In genomic region chrX:24466025-24466424, GRCh38 we compare ENCODE assay signal across 8 cellular contexts. TPM values are rescaled to one million over a fixed set of nuclear protein-coding genes. Genes with fewer than 3 reads are reported as not detected.
DNase-seq lines count a peak whose midpoint lies in the region; ATAC-seq, FAIRE-seq and TF ChIP-seq lines count a peak whose summit lies in the region.

No MANE protein-coding gene starts in this region.

- H3K56ac ChIP-seq in H9 (ENCODE audit: insufficient read length, low read depth, low read length): no peak overlapping the region

- TF ChIP-seq RAD21 in A549 (conservative IDR thresholded peaks at IDR 0.05 in 1 of 2, IDR thresholded peaks at IDR 0.05 in 1 of 2): no peak

- TF ChIP-seq EP300 in A549 (IDR thresholded peaks at IDR 0.05): no peak

- H2AK5ac ChIP-seq in H9 (ENCODE audit: insufficient read length, low read length): no peak overlapping the region

- no peak overlapping the region for H2BK15ac ChIP-seq in H9 (ENCODE audit: low read depth, low read length)

- H3K9ac ChIP-seq in H9 (ENCODE audit: extremely low read depth, insufficient read length, low read length): peak overlapping the region; percentile 51

- TF ChIP-seq POLR2A in A549 (IDR thresholded peaks at IDR 0.05; ENCODE audit: low read length): no peak

- TF ChIP-seq CTCF in A549 (IDR thresholded peaks at IDR 0.05) (no peak), H9 (conservative IDR thresholded peaks at IDR 0.05) (no peak), brain (conservative IDR thresholded peaks at IDR 0.05) (no peak)

- H3K27ac ChIP-seq in A549 (peak overlapping the region in 1 of 2 experiments; percentile 92; a peak in 1 of 6 replicates), H9 (ENCODE audit: insufficient read length, low read depth, low read length) (no peak overlapping the region)
- peak overlapping the region; percentile 92 for H3K27ac ChIP-seq in naive thymus-derived CD4-positive, alpha-beta T cell (ENCODE audit: low read depth, low read length)

- H3K4ac ChIP-seq in H9 (ENCODE audit: low read depth, low read length): no peak overlapping the region

- no peak overlapping the region for H2BK12ac ChIP-seq in H9 (ENCODE audit: insufficient read length, low read depth, low read length)

- intact Hi-C loops in naive thymus-derived CD4-positive, alpha-beta T cell (cut with micrococcal nuclease): loop anchor here (1.0 to 5.0 kb wide), 6 partner anchors 32 to 799 kb away; partner anchors contain the start of genes APOO (in 1 of the 2), CXorf58 (in 1 of the 2), POLA1 (in 1 of the 2) and PRDX4 (in 1 of the 2)

- H4K20me1 ChIP-seq in H9 (ENCODE audit: control insufficient read depth, insufficient read depth, insufficient read length): no peaks in the 10 kb centered on the region

- H3K18ac ChIP-seq in H9 (ENCODE audit: insufficient read length, low read depth, low read length): no peak overlapping the region

- no peak overlapping the region for H2BK5ac ChIP-seq in H9 (ENCODE audit: insufficient read length, low read length)

- no peak overlapping the region for H2BK20ac ChIP-seq in H9 (ENCODE audit: low read depth, low read length, poor library complexity, severe bottlenecking)

- POLR2A ChIA-PET in A549 (lab: Yijun Ruan, JAX): no interaction called here
- POLR2A ChIA-PET in naive thymus-derived CD4-positive, alpha-beta T cell (lab: Charles Lee): interaction anchor here (1.2 to 8.4 kb wide), 6 partner anchors 10 to 70 kb away, joined by 3 to 110 read pairs (median 7); no protein-coding TSS in a partner anchor

- H3K4me1 Mint-ChIP-seq in H9 (peaks cover 28 to 39% of the 10 kb centered on the region in 2 experiments), brain (peaks cover 56% of the 10 kb centered on the region)
- H3K4me1 Mint-ChIP-seq in naive thymus-derived CD4-positive, alpha-beta T cell: peaks cover 11 to 46% (median 43%) of the 10 kb centered on the region in 7 donors

- H3K4me1 ChIP-seq in A549: 0 out of 3 replicates have a peak, but pooled peaks cover 5% of the 10 kb centered on the region
- peaks cover 4% of the 10 kb centered on the region; the same call in 1 of the 2 replicates for H3K4me1 ChIP-seq in H9 (ENCODE audit: insufficient read depth, low read length)
- peaks cover 14 to 24% of the 10 kb centered on the region in 2 donors for H3K4me1 ChIP-seq in naive thymus-derived CD4-positive, alpha-beta T cell (ENCODE audit: control insufficient read depth in 2 of 2, insufficient read depth in 2 of 2, low read length in 2 of 2)

- H3K27me3 Mint-ChIP-seq in H9 (ENCODE audit: low read depth) (peaks cover 2% of the 10 kb centered on the region), brain (peaks cover 13% of the 10 kb centered on the region)
- no peaks in the 10 kb centered on the region for H3K27me3 Mint-ChIP-seq in naive thymus-derived CD4-positive, alpha-beta T cell

- CTCF ChIA-PET in A549 (lab: Yijun Ruan, JAX): interaction anchor here (1.6 to 2.9 kb wide), 2 partner anchors 33 to 69 kb away, joined by 4 to 15 read pairs; no protein-coding TSS in a partner anchor
- CTCF ChIA-PET in naive thymus-derived CD4-positive, alpha-beta T cell (lab: Charles Lee): interaction anchor here (2.5 kb wide), 1 partner anchor 33 kb away, joined by 11 read pairs; no protein-coding TSS in a partner anchor

- H3K23me2 ChIP-seq in H9 (ENCODE audit: insufficient read length, low read depth, low read length, poor library complexity, severe bottlenecking): peaks cover 15% of the 10 kb centered on the region

- no peak overlapping the region for H4K5ac ChIP-seq in H9 (ENCODE audit: insufficient read length, low read depth, low read length)

- 77% methylated on average over 11 of the region's 11 CpGs for WGBS in A549 (ENCODE audit: missing lambda C conversion rate)
- no CpG with 5 or more reads among the region's 11 CpGs for WGBS in H9 (ENCODE audit: extremely low coverage, insufficient read length, low lambda C conversion rate)

- DNase-seq in A549 (ENCODE audit: low read depth in 1 of 2, low spot score in 1 of 2) (no peak), H9 (no peak), NCI-H128 (lab: John Stamatoyannopoulos, UW; ENCODE audit: unreplicated experiment) (no peak), NCI-H1930 (lab: John Stamatoyannopoulos, UW) (no peak)
- DNase-seq in naive thymus-derived CD4-positive, alpha-beta T cell: no peak
- DNase-seq in stimulated activated CD4-positive, alpha-beta T cell treated with anti-CD3 and anti-CD28 coated beads, Interleukin-12 subunit alpha, Interleukin-12 subunit beta, amount 100 ng/mL, for 4 hours: no peak
- no peak for DNase-seq in stimulated activated CD4-positive, alpha-beta T cell treated with anti-CD3 and anti-CD28 coated beads, Interleukin-4, amount 100 ng/mL, for 24 hours

- no peaks in the 10 kb centered on the region for H3K79me1 ChIP-seq in H9 (ENCODE audit: insufficient read depth, low read depth, low read length, poor library complexity, severe bottlenecking)

- no peak for FAIRE-seq in A549 (lab: Jason Lieb, UNC)

- H3K4me3 Mint-ChIP-seq in H9 (peak overlapping the region; percentile 70 to 89), brain (peak overlapping the region; percentile 64 to 87 (median 82))
- H3K4me3 Mint-ChIP-seq in naive thymus-derived CD4-positive, alpha-beta T cell: peak overlapping the region; percentile 48 to 90 (median 81)

- H3K27ac Mint-ChIP-seq in H9 (peak overlapping the region in 2 of 3 experiments; percentile 18 to 72; a peak in 1 of 7 replicates), brain (peak overlapping the region; percentile 16 to 69 (median 55))
- peak overlapping the region; percentile 41 to 93 (median 73) for H3K27ac Mint-ChIP-seq in naive thymus-derived CD4-positive, alpha-beta T cell

- no peak overlapping the region for H2AFZ ChIP-seq in H9 (ENCODE audit: low read length)

- no peak overlapping the region for H4K8ac ChIP-seq in H9 (replicated peaks; ENCODE audit: insufficient read length, low read depth, low read length)

- no peak overlapping the region for H3K23ac ChIP-seq in H9 (ENCODE audit: insufficient read length, low read depth, low read length)

- no peaks in the 10 kb centered on the region for H3K27me3 ChIP-seq in H9 (ENCODE audit: insufficient read depth, low read length)
- no peaks in the 10 kb centered on the region for H3K27me3 ChIP-seq in naive thymus-derived CD4-positive, alpha-beta T cell (ENCODE audit: control insufficient read depth in 2 of 2, insufficient read depth in 2 of 2, low read length in 2 of 2)

- no peak for ATAC-seq in A549
- ATAC-seq in naive thymus-derived CD4-positive, alpha-beta T cell: no peak

- no peak overlapping the region for H4K91ac ChIP-seq in H9 (ENCODE audit: insufficient read length, low read depth, low read length)

- no peak overlapping the region for H2BK120ac ChIP-seq in H9 (ENCODE audit: low read depth, low read length, poor library complexity, severe bottlenecking)

- H3K9me3 Mint-ChIP-seq in H9 (no peaks in the 10 kb centered on the region), brain (no peaks in the 10 kb centered on the region)
- peaks cover 0 to 1% (median 0%) of the 10 kb centered on the region in 11 donors for H3K9me3 Mint-ChIP-seq in naive thymus-derived CD4-positive, alpha-beta T cell

- H3K9me3 ChIP-seq in A549 (no peaks in the 10 kb centered on the region), H9 (ENCODE audit: control insufficient read depth, low read depth, low read length) (no peaks in the 10 kb centered on the region)
- no peaks in the 10 kb centered on the region for H3K9me3 ChIP-seq in naive thymus-derived CD4-positive, alpha-beta T cell (ENCODE audit: control insufficient read depth in 2 of 3, low read length in 3 of 3)

- no peak overlapping the region for H3K14ac ChIP-seq in H9 (ENCODE audit: insufficient read depth, low read length)

- no peak overlapping the region for H3T11ph ChIP-seq in H9 (ENCODE audit: low read length)

- H3K36me3 Mint-ChIP-seq in H9 (ENCODE audit: insufficient read depth in 1 of 3, low read depth in 3 of 3) (peaks cover 0 to 4% (median 0%) of the 10 kb centered on the region in 3 experiments; a peak in 1 of 7 replicates), brain (peaks cover 4% of the 10 kb centered on the region)
- H3K36me3 Mint-ChIP-seq in naive thymus-derived CD4-positive, alpha-beta T cell: peaks cover 0 to under 1% (median 0%) of the 10 kb centered on the region in 5 donors

- H3K36me3 ChIP-seq in naive thymus-derived CD4-positive, alpha-beta T cell (ENCODE audit: control insufficient read depth in 2 of 3, insufficient read depth in 3 of 3, low read length in 3 of 3): no peaks in the 10 kb centered on the region

- no peaks in the 10 kb centered on the region for H3K79me2 ChIP-seq in H9 (ENCODE audit: insufficient read depth, low read length)

- peak overlapping the region; percentile 95 for H3K4me3 ChIP-seq in A549
- peak overlapping the region; percentile 70 for H3K4me3 ChIP-seq in naive thymus-derived CD4-positive, alpha-beta T cell (ENCODE audit: low read length)

- H3K4me2 ChIP-seq in A549 (peak overlapping the region; percentile 92), H9 (ENCODE audit: insufficient read depth, insufficient read length, low read length) (peak overlapping the region; percentile 82)

TF ChIP-seq in A549, 52 proteins besides CTCF, POLR2A, EP300 and RAD21 (continues in another document):
- TF ChIP-seq MAX (IDR thresholded peaks at IDR 0.05): no peak
- no peak for TF ChIP-seq ZSCAN20 (CRISPR knock-in tag; IDR thresholded peaks at IDR 0.05)
- no peak for TF ChIP-seq PBX3 (IDR thresholded peaks at IDR 0.05)
- no peak for TF ChIP-seq JUNB (IDR thresholded peaks at IDR 0.05)
- no peak for TF ChIP-seq RNF2 (IDR thresholded peaks at IDR 0.05; ENCODE audit: borderline replicate concordance, low read depth)

RNA-seq across cellular contexts. Expression of gene PDK3, which starts 0.9 kb away (rescaled TPM):
- polyA plus RNA-seq in A549 (2011; rRNA removed) (14.1 and 18.7 TPM in 2 replicates), A549 (2017; fragmentation: RNase III; extraction: RNeasy Plus Mini Kit Qiagen cat#74134 plus additional on column Dnase treatment) (4.8 to 5.7 TPM (median 5.3 TPM) in 3 replicates), brain (ENCODE audit: insufficient read depth, low read depth, low replicate concordance) (5.9 TPM)
- polyA plus RNA-seq in A549 (2012; cell fraction: cytosol; rRNA removed): 4.7 and 6.1 TPM in 2 replicates
- 2.3 and 4.4 TPM in 2 replicates for polyA plus RNA-seq in A549 (2012; cell fraction: nucleus; rRNA removed)
- polyA minus RNA-seq in A549 (2011; rRNA and poly(A)+ RNA removed): 22.8 and 25.4 TPM in 2 replicates
- 43.8 and 47.3 TPM in 2 replicates for total RNA-seq in H9 (2021)
- 10 to 100 TPM; 17.4 to 29.4 (median 28.5) TPM for total RNA-seq in naive thymus-derived CD4-positive, alpha-beta T cell
- polyA plus RNA-seq in naive thymus-derived CD4-positive, alpha-beta T cell: 10 to 100 TPM; 40.0 to 44.1 TPM
